ENCODE assay signal across 8 cellular contexts in genomic region chr2:216015722-216016464, GRCh38.
A peak's percentile ranks its signal among the peaks of the same experiment; 100 is the strongest.
DNase-seq lines count a peak whose midpoint lies in the region; ATAC-seq lines count a peak whose summit lies in the region.

No MANE protein-coding gene starts in this region.

- ATAC-seq in GM18520 (IDR thresholded peaks at IDR 0.05; ENCODE audit: unreplicated experiment) (peak; percentile 76), GM21825 (IDR thresholded peaks at IDR 0.05; ENCODE audit: unreplicated experiment) (peak; percentile 81)

- DNase-seq in NCI-H146 treated with DMSO at 0.1 percent for 48 hours (lab: John Stamatoyannopoulos, UW; ENCODE audit: unreplicated experiment) (peak; percentile 1), NCI-H187 treated with DMSO at 0.1 percent for 48 hours (lab: John Stamatoyannopoulos, UW) (no peak), HuH-7 (ENCODE audit: low spot score) (no peak), KBM-7 (no peak)
- DNase-seq in activated T-helper 9 cell treated with anti-CD3 and anti-CD28 coated beads, Interleukin-2, amount 50 U/mL, for 16 hours (ENCODE audit: low read depth): peak; percentile 4
- peak; percentile 9 for DNase-seq in stimulated activated naive CD4-positive, alpha-beta T cell treated with Interleukin-2 at 50 U/mL for 16 hours (lab: John Stamatoyannopoulos, UW)

- in situ Hi-C loops in KBM-7 (cut with MboI; ENCODE audit: low pct_unique_long_range_greater_than_20kb, low sequenced_read_pairs): no loop called here

Comparison
In these comparisons a context has a peak if more than half of its experiments do, and no peak if none do; other contexts are left out.
1. DNase-seq: peak in NCI-H146 treated with DMSO at 0.1 percent for 48 hours (single experiment), activated T-helper 9 cell treated with anti-CD3 and anti-CD28 coated beads, Interleukin-2, amount 50 U/mL, for 16 hours (single experiment) and stimulated activated naive CD4-positive, alpha-beta T cell treated with Interleukin-2 at 50 U/mL for 16 hours (single experiment); none in NCI-H187 treated with DMSO at 0.1 percent for 48 hours (single experiment), HuH-7 (single experiment) and KBM-7 (single experiment).